Comparison of ENCODE assay signal across 8 cellular contexts in genomic region chr7:112206238-112207105, GRCh38. TPM values are rescaled to one million over a fixed set of nuclear protein-coding genes. Genes with fewer than 3 reads are reported as not detected.
DNase-seq lines count a peak whose midpoint lies in the region; ATAC-seq, FAIRE-seq and TF ChIP-seq lines count a peak whose summit lies in the region.

TSS of gene DOCK4 (minus strand) at chr7:112206399. CDS start at chr7:112206138, 261 bp downstream.
TSS of gene ZNF277 (plus strand) at chr7:112206695. CDS start at chr7:112206717, 22 bp downstream.

- TF ChIP-seq POLR2A in HepG2 (IDR thresholded peaks at IDR 0.05; ENCODE audit: insufficient read depth in 1 of 2, low read depth in 2 of 2, low read length in 2 of 2) = peak; percentile 72 to 73

- POLR2A ChIA-PET in HepG2 (lab: Yijun Ruan, JAX) = interaction anchor here (0.9 to 3.8 kb wide), 6 partner anchors 13 to 276 kb away, joined by 3 to 27 read pairs (median 4); partner anchors contain the start of gene IFRD1

- peak within 1 kb of the TSS; percentile 84 for H3K27ac ChIP-seq in HepG2 (ENCODE audit: extremely low read length, insufficient read depth, low read length)

- TF ChIP-seq RAD21 in HepG2 (CRISPR knock-in tag; IDR thresholded peaks at IDR 0.05) = peak; percentile 52

- DNase-seq in CD1c-positive myeloid dendritic cell (ENCODE audit: extremely low spot score) = peak; percentile 100
- DNase-seq in NCI-H748 treated with DMSO at 0.1 percent for 48 hours (lab: John Stamatoyannopoulos, UW) = peak; percentile 98
- peak; percentile 100 for DNase-seq in activated CD4-positive, alpha-beta T cell treated with anti-CD3 and anti-CD28 coated beads, Interleukin-2, amount 50 U/mL, for 4 hours
- peak; percentile 98 to 100 for DNase-seq in dermis microvascular lymphatic vessel endothelial cell (ENCODE audit: low read depth in 2 of 2)
- DNase-seq in HepG2 (ENCODE audit: low spot score) = peak; percentile 97
- peak; percentile 98 to 99 for DNase-seq in stimulated activated CD4-positive, alpha-beta T cell treated with anti-CD3 and anti-CD28 coated beads, Interleukin-2, amount 100 ng/mL, for 48 hours

- CTCF ChIA-PET in HepG2 (lab: Yijun Ruan, JAX; ENCODE audit: low intra/inter-chr PET ratio, low total read pairs) = no interaction called here

- peak within 1 kb of the TSS; percentile 45 for H2AFZ ChIP-seq in HepG2 (ENCODE audit: low read length)

- no peaks in the 10 kb centered on the region for H4K20me1 ChIP-seq in HepG2 (ENCODE audit: insufficient read depth, low read length)

- H3K9ac ChIP-seq in HepG2 (ENCODE audit: insufficient read depth, low read depth, low read length) = peak within 1 kb of the TSS; percentile 87

- TF ChIP-seq CTCF in HepG2 (CRISPR knock-in tag; IDR thresholded peaks at IDR 0.05) = peak; percentile 42

- peak in 1 of 2 experiments; percentile 31; a peak in 1 of 4 replicates for TF ChIP-seq EP300 in HepG2 (IDR thresholded peaks at IDR 0.05; ENCODE audit: low read depth in 2 of 2, low read length in 2 of 2)
- TF ChIP-seq EP300 in HepG2 (CRISPR knock-in tag; IDR thresholded peaks at IDR 0.05; ENCODE audit: borderline replicate concordance) = no peak

- H3K9me3 ChIP-seq in HepG2 (ENCODE audit: low read length) = no peaks in the 10 kb centered on the region

- H3K79me2 ChIP-seq in HepG2 (ENCODE audit: insufficient read depth, low read length) = peaks cover 82% of the 10 kb centered on the region

- ATAC-seq in GM19397 (IDR thresholded peaks at IDR 0.05; ENCODE audit: unreplicated experiment) (peak; percentile 94), HG03565 (IDR thresholded peaks at IDR 0.05; ENCODE audit: unreplicated experiment) (peak; percentile 92), HepG2 (peak; percentile 92)

- H3K4me2 ChIP-seq in HepG2 (ENCODE audit: low read depth, low read length) = peak within 1 kb of the TSS; percentile 81

- intact Hi-C loops in HepG2 (cut with micrococcal nuclease; ENCODE audit: unreplicated experiment) = loop anchor here (1.0 to 10.0 kb wide), 11 partner anchors 46 to 444 kb away; partner anchors contain the start of gene IFRD1

- H3K27me3 ChIP-seq in HepG2 (ENCODE audit: control insufficient read depth in 1 of 2, insufficient read depth in 2 of 2, low read length in 2 of 2) = no peaks in the 10 kb centered on the region; a peak in 1 of 5 replicates

- H3K36me3 ChIP-seq in HepG2 (replicated peaks in 1 of 2; ENCODE audit: control insufficient read depth in 1 of 2, insufficient read depth in 2 of 2, low read length in 2 of 2) = no peaks in the 10 kb centered on the region

- H3K4me1 ChIP-seq in HepG2 (ENCODE audit: insufficient read depth, low read length) = peaks cover 60% of the 10 kb centered on the region

- peak; percentile 80 for FAIRE-seq in HepG2 (lab: Jason Lieb, UNC)

- in situ Hi-C loops in HepG2 (cut with HindIII; ENCODE audit: extremely low pct_ligation_motif_present, low pct_unique_long_range_greater_than_20kb) = no loop called here

- H3K4me3 ChIP-seq in HepG2 (replicated peaks in 1 of 3; ENCODE audit: insufficient read depth in 1 of 3, low read depth in 2 of 3, low read length in 3 of 3) = peak within 1 kb of the TSS; percentile 96 to 98 (median 96)

- WGBS in HepG2 (ENCODE audit: low lambda C conversion rate) = 1% methylated on average over 19 of the region's 73 CpGs

- TSS peak; percentile 65 for BruUV-seq in HepG2 (replicated peaks; lab: Mats Ljungman, UMichigan)

TF ChIP-seq in HepG2, 621 proteins besides CTCF, POLR2A, EP300 and RAD21 (continues in another document):
- no peak for TF ChIP-seq ZNF513 (CRISPR knock-in tag; conservative IDR thresholded peaks at IDR 0.05)
- TF ChIP-seq ISL2 (CRISPR knock-in tag; IDR thresholded peaks at IDR 0.05) = no peak; the same call in 1 of the 2 replicates
- TF ChIP-seq ZKSCAN1 (IDR thresholded peaks at IDR 0.05; ENCODE audit: low read length) = no peak
- TF ChIP-seq EEA1 (CRISPR knock-in tag; IDR thresholded peaks at IDR 0.05; ENCODE audit: borderline replicate concordance) = no peak
- no peak for TF ChIP-seq BRCA1 (CRISPR knock-in tag; IDR thresholded peaks at IDR 0.05)
- no peak for TF ChIP-seq NONO (IDR thresholded peaks at IDR 0.05)
- TF ChIP-seq NONO (CRISPR knock-in tag; conservative IDR thresholded peaks at IDR 0.05) = peak; percentile 85; the same call in 1 of the 2 replicates
- TF ChIP-seq ZSCAN29 (CRISPR knock-in tag; conservative IDR thresholded peaks at IDR 0.05) = peak; percentile 67; the same call in 1 of the 2 replicates
- peak; percentile 12; the same call in 1 of the 2 replicates for TF ChIP-seq THRA (CRISPR knock-in tag; IDR thresholded peaks at IDR 0.05; ENCODE audit: borderline replicate concordance)
- TF ChIP-seq NR3C1 (CRISPR knock-in tag; IDR thresholded peaks at IDR 0.05) = no peak

RNA-seq across cellular contexts. Expression of gene DOCK4, which starts in this region (rescaled TPM):
- total RNA-seq in dermis microvascular lymphatic vessel endothelial cell = 59.7 and 63.8 TPM in 2 replicates
- total RNA-seq in HepG2 (2016; rRNA removed; fragmentation: Illumina TruSeq; extraction: Trizol) = 13.5 and 19.1 TPM in 2 replicates
- total RNA-seq in HepG2 (2016; cell fraction: cytosol; rRNA removed; fragmentation: Illumina TruSeq; extraction: Trizol; ENCODE audit: low read depth) = 6.3 and 6.4 TPM in 2 replicates
- total RNA-seq in HepG2 (2016; cell fraction: insoluble cytoplasmic fraction; rRNA removed; fragmentation: Illumina TruSeq; extraction: Trizol) = 14.2 and 17.5 TPM in 2 replicates
- total RNA-seq in HepG2 (2016; cell fraction: membrane; rRNA removed; fragmentation: Illumina TruSeq; extraction: Trizol) = 4.5 and 6.0 TPM in 2 replicates
- 45.8 and 53.4 TPM in 2 replicates for total RNA-seq in HepG2 (2016; cell fraction: nucleus; rRNA removed; fragmentation: Illumina TruSeq; extraction: Trizol)
- 16.2 and 17.4 TPM in 2 replicates for polyA plus RNA-seq in HepG2 (2011; rRNA removed)
- polyA plus RNA-seq in HepG2 (2011; cell fraction: cytosol; rRNA removed) = 9.8 and 10.6 TPM in 2 replicates
- 23.1 and 29.8 TPM in 2 replicates for polyA plus RNA-seq in HepG2 (2011; cell fraction: nucleus; rRNA removed)
- polyA plus RNA-seq in HepG2 (2012) = 12.9 and 13.0 TPM in 2 replicates
- polyA plus RNA-seq in HepG2 (2016; cell fraction: cytosol; fragmentation: Illumina TruSeq; extraction: Trizol; ENCODE audit: low read depth) = 0.15 and 0.33 TPM in 2 replicates
- polyA plus RNA-seq in HepG2 (2016; cell fraction: insoluble cytoplasmic fraction; fragmentation: Illumina TruSeq; extraction: Trizol; ENCODE audit: low read depth) = 6.8 TPM in 2 replicates
- polyA plus RNA-seq in HepG2 (2016; cell fraction: membrane; fragmentation: Illumina TruSeq; extraction: Trizol; ENCODE audit: low read depth) = 0.62 and 0.66 TPM in 2 replicates
- 18.9 and 19.8 TPM in 2 replicates for polyA plus RNA-seq in HepG2 (2016; cell fraction: nucleus; fragmentation: Illumina TruSeq; extraction: Trizol; ENCODE audit: insufficient read depth, low read depth)
- 5.9 and 36.9 TPM in 2 replicates for polyA minus RNA-seq in HepG2 (2011; rRNA and poly(A)+ RNA removed; ENCODE audit: low replicate concordance)
- polyA minus RNA-seq in HepG2 (2011; cell fraction: cytosol; rRNA and poly(A)+ RNA removed) = 21.7 and 38.6 TPM in 2 replicates
- 212 and 216 TPM in 2 replicates for polyA minus RNA-seq in HepG2 (2011; cell fraction: nucleus; rRNA and poly(A)+ RNA removed)

RNA-seq across cellular contexts. Expression of gene ZNF277, which starts in this region (rescaled TPM):
- total RNA-seq in dermis microvascular lymphatic vessel endothelial cell (37.0 and 43.1 TPM in 2 replicates), HepG2 (2016; rRNA removed; fragmentation: Illumina TruSeq; extraction: Trizol) (30.1 and 44.8 TPM in 2 replicates)
- total RNA-seq in HepG2 (2016; cell fraction: cytosol; rRNA removed; fragmentation: Illumina TruSeq; extraction: Trizol; ENCODE audit: low read depth) = 12.0 and 13.8 TPM in 2 replicates
- total RNA-seq in HepG2 (2016; cell fraction: insoluble cytoplasmic fraction; rRNA removed; fragmentation: Illumina TruSeq; extraction: Trizol) = 29.9 and 44.3 TPM in 2 replicates
- total RNA-seq in HepG2 (2016; cell fraction: membrane; rRNA removed; fragmentation: Illumina TruSeq; extraction: Trizol) = 31.0 and 38.7 TPM in 2 replicates
- total RNA-seq in HepG2 (2016; cell fraction: nucleus; rRNA removed; fragmentation: Illumina TruSeq; extraction: Trizol) = 20.9 and 21.0 TPM in 2 replicates
- polyA plus RNA-seq in HepG2 (2011; rRNA removed) = 20.0 and 29.1 TPM in 2 replicates
- polyA plus RNA-seq in HepG2 (2011; cell fraction: cytosol; rRNA removed) = 13.8 and 19.6 TPM in 2 replicates
- 3.9 and 4.8 TPM in 2 replicates for polyA plus RNA-seq in HepG2 (2011; cell fraction: nucleus; rRNA removed)
- polyA plus RNA-seq in HepG2 (2012) = 37.4 and 40.5 TPM in 2 replicates
- polyA plus RNA-seq in HepG2 (2016; cell fraction: cytosol; fragmentation: Illumina TruSeq; extraction: Trizol; ENCODE audit: low read depth) = 10.2 and 13.8 TPM in 2 replicates
- 34.0 and 36.2 TPM in 2 replicates for polyA plus RNA-seq in HepG2 (2016; cell fraction: insoluble cytoplasmic fraction; fragmentation: Illumina TruSeq; extraction: Trizol; ENCODE audit: low read depth)
- polyA plus RNA-seq in HepG2 (2016; cell fraction: membrane; fragmentation: Illumina TruSeq; extraction: Trizol; ENCODE audit: low read depth) = 20.1 and 24.9 TPM in 2 replicates
- polyA plus RNA-seq in HepG2 (2016; cell fraction: nucleus; fragmentation: Illumina TruSeq; extraction: Trizol; ENCODE audit: insufficient read depth, low read depth) = 11.7 and 17.4 TPM in 2 replicates
- polyA minus RNA-seq in HepG2 (2011; rRNA and poly(A)+ RNA removed; ENCODE audit: low replicate concordance) = 7.4 and 8.8 TPM in 2 replicates
- 42.6 and 49.1 TPM in 2 replicates for polyA minus RNA-seq in HepG2 (2011; cell fraction: cytosol; rRNA and poly(A)+ RNA removed)
- 45.6 and 48.4 TPM in 2 replicates for polyA minus RNA-seq in HepG2 (2011; cell fraction: nucleus; rRNA and poly(A)+ RNA removed)

Comparison
In these comparisons a context has a peak if more than half of its experiments do, and no peak if none do; other contexts are left out.
1. Peak in every context shown above with its lines: DNase-seq, ATAC-seq, H3K4me3 ChIP-seq and H3K27ac ChIP-seq.